In the genomic region with DNA sequence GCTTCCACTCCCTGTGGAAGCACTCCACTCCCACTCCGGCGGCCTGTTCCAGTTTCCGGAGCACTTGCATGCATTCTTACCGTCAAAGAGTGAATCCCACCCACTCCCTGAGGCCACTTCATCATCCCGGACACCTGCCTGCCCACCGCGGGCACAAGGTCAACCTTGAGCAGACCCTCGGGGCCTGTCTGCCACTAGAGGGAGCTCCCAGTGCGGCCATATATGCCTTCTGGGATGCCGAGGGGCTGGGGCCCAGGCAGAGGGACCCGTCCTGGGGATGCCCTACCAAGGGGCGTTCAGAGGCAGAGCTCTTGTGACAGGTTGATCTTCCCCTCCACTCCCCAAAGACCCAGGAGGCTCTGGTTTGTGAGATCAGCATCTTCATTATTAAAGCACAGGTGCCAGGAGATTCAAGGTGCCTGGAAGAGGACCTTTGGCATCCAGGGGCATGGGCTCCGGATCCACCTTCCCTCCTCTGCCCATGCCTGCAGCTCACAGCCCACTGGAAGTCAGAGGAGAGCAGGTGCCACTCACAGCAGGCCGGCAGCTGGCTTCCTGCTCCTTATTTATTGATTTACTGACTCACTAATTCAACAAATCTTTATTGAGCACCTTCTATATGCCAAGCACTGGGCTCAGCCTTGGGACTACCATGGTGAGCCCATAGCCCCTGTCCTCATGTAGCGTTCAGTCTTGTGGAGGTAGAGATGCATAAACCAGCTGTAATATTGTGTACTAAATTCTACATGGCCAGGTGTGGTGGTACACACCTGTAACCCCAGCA, we compare ENCODE assay signal across 8 cellular contexts. TPM values are rescaled to one million over a fixed set of nuclear protein-coding genes. Genes with fewer than 3 reads are reported as not detected.
DNase-seq lines count a peak whose midpoint lies in the region; ATAC-seq and TF ChIP-seq lines count a peak whose summit lies in the region.

No MANE protein-coding gene starts in this region.

- no peak overlapping the region for H3K4me2 ChIP-seq in OCI-LY1 (ENCODE audit: low read length)

- TF ChIP-seq POLR2A in transverse colon (IDR thresholded peaks at IDR 0.05) (no peak), vagina (IDR thresholded peaks at IDR 0.05) (no peak)

- H3K27me3 ChIP-seq in OCI-LY1 (ENCODE audit: insufficient read depth, low read length) (peaks cover 5% of the 10 kb centered on the region; the same call in 1 of the 2 replicates), transverse colon (peaks cover 16% of the 10 kb centered on the region), vagina (no peaks in the 10 kb centered on the region)

- H3K79me2 ChIP-seq in OCI-LY1 (ENCODE audit: insufficient read depth, low read length), result no peaks in the 10 kb centered on the region

- H3F3A ChIP-seq in OCI-LY1 (ENCODE audit: insufficient read depth, low read length), result no peaks in the 10 kb centered on the region

- 31% methylated on average over 11 of the region's 15 CpGs; no CpG with 5 or more reads in 1 of the 2 donors for WGBS in transverse colon (ENCODE audit: low coverage in 1 of 2), 2 donors

- H2AFZ ChIP-seq in OCI-LY1 (ENCODE audit: low read length), result no peak overlapping the region

- H4K20me1 ChIP-seq in OCI-LY1 (ENCODE audit: insufficient read depth, low read length), result no peaks in the 10 kb centered on the region

- no peak overlapping the region for H3K4me3 ChIP-seq in GM12865 (ENCODE audit: low read depth, low read length)
- H3K4me3 ChIP-seq in OCI-LY1 (ENCODE audit: low read depth, low read length, poor library complexity, severe bottlenecking), result no peak overlapping the region
- H3K4me3 ChIP-seq in transverse colon, result no peak overlapping the region
- no peak overlapping the region for H3K4me3 ChIP-seq in vagina

- H3K9ac ChIP-seq in OCI-LY1 (ENCODE audit: low read length), result no peak overlapping the region

- H3K36me3 ChIP-seq in OCI-LY1 (ENCODE audit: insufficient read depth, low read length) (no peaks in the 10 kb centered on the region), transverse colon (no peaks in the 10 kb centered on the region), vagina (no peaks in the 10 kb centered on the region)

- DNase-seq in GM12865 (ENCODE audit: low read depth), result peak; percentile 49
- DNase-seq in activated gamma-delta T cell treated with anti-CD3 and anti-CD28 coated beads, Interleukin-2, amount 50 U/mL, for 16 hours (ENCODE audit: low read depth), result peak; percentile 31
- no peak for DNase-seq in left lobe of liver (ENCODE audit: low spot score)
- DNase-seq in transverse colon, result no peak
- DNase-seq in A172 (ENCODE audit: low spot score), result no peak
- DNase-seq in vagina (ENCODE audit: extremely low spot score in 2 of 2), result no peak
- DNase-seq in pons (ENCODE audit: low spot score), result no peak

- intact Hi-C loops in transverse colon (cut with DNase I; ENCODE audit: low total_unique reads), result no loop called here
- intact Hi-C loops in vagina (cut with DNase I), result loop anchor here (10.0 kb wide), 1 partner anchor 294 kb away; no protein-coding TSS in a partner anchor

- H3K9me2 ChIP-seq in OCI-LY1 (ENCODE audit: low read depth, low read length), result no peaks in the 10 kb centered on the region

- H3K4me1 ChIP-seq in OCI-LY1 (ENCODE audit: insufficient read depth, low read length, severe bottlenecking), result no peaks in the 10 kb centered on the region
- H3K4me1 ChIP-seq in transverse colon, result no peaks in the 10 kb centered on the region
- no peaks in the 10 kb centered on the region for H3K4me1 ChIP-seq in vagina

- peak; percentile 45 for ATAC-seq in left lobe of liver

- in situ Hi-C loops in transverse colon (cut with MboI; ENCODE audit: low pct_ligation_motif_present in 1 of 4, low pct_unique_long_range_greater_than_20kb in 1 of 4, low sequenced_read_pairs in 3 of 4), result no loop called here

- TF ChIP-seq CTCF in GM12865 (IDR thresholded peaks at IDR 0.05; ENCODE audit: insufficient read depth, low read depth, low read length, missing control alignments) (peak; percentile 78), OCI-LY1 (IDR thresholded peaks at IDR 0.05; ENCODE audit: low read length) (peak; percentile 92), transverse colon (IDR thresholded peaks at IDR 0.05) (peak in 3 of 5 experiments; percentile 11 to 33 (median 29)), vagina (IDR thresholded peaks at IDR 0.05) (no peak)

- TF ChIP-seq EP300 in transverse colon (IDR thresholded peaks at IDR 0.05; ENCODE audit: low read depth), result no peak

- H3K27ac ChIP-seq in OCI-LY1 (ENCODE audit: low read depth, low read length, poor library complexity, severe bottlenecking) (no peak overlapping the region), transverse colon (no peak overlapping the region), vagina (no peak overlapping the region)

- H3K9me3 ChIP-seq in OCI-LY1 (ENCODE audit: low read length) (no peaks in the 10 kb centered on the region), transverse colon (no peaks in the 10 kb centered on the region), vagina (no peaks in the 10 kb centered on the region)

RNA-seq across cellular contexts. Expression of gene UBIAD1, which starts 47.3 kb away (rescaled TPM):
- 7.6 TPM for total RNA-seq in left lobe of liver
- 10 to 100 TPM in 2 of 4 donors, 1 to 10 TPM in 2; 8.6 to 12.3 (median 10.8) TPM for total RNA-seq in transverse colon
- 5.1 and 7.6 TPM in 2 replicates for total RNA-seq in A172 (2014; rRNA removed; shearing (Covaris generic))
- total RNA-seq in vagina, result 8.6 TPM

RNA-seq across cellular contexts. Expression of gene MTOR, which starts 58.0 kb away (rescaled TPM):
- 33.2 TPM for total RNA-seq in left lobe of liver
- total RNA-seq in transverse colon, result 10 to 100 TPM; 31.0 to 45.6 (median 40.6) TPM
- 20.6 and 27.7 TPM in 2 replicates for total RNA-seq in A172 (2014; rRNA removed; shearing (Covaris generic))
- total RNA-seq in vagina, result 23.6 TPM

Comparison
In these comparisons a context has a peak if more than half of its experiments do, and no peak if none do; other contexts are left out.
1. DNase-seq: peak in GM12865 (single experiment) and activated gamma-delta T cell treated with anti-CD3 and anti-CD28 coated beads, Interleukin-2, amount 50 U/mL, for 16 hours (single experiment); none in left lobe of liver (single experiment), transverse colon (single experiment), A172 (single experiment), vagina (0 of 2) and pons (single experiment).
2. CTCF ChIP-seq: peak in GM12865 (single experiment), OCI-LY1 (single experiment) and transverse colon (3 of 5); none in vagina (0 of 3).